Comparison of ENCODE assay signal across 2 cellular contexts in genomic region chr11:125223161-125223560, GRCh38. TPM values are rescaled to one million over a fixed set of nuclear protein-coding genes. Genes with fewer than 3 reads are reported as not detected.
"Had no signal": no experiment of that assay in that cellular context is flagged by ENCODE, and none has a peak within 500 bp of the region (broad histone marks: within the 10 kb centered on the region; RNA-seq: fewer than 3 reads in every experiment).

No MANE protein-coding gene starts in this region.

RNA-seq across cellular contexts. Expression of gene PKNOX2, which starts 58.6 kb away (rescaled TPM):
- total RNA-seq: NCI-H460, PC-9 had no signal
